Comparison of ENCODE assay signal across 29 cellular contexts in the genomic region with DNA sequence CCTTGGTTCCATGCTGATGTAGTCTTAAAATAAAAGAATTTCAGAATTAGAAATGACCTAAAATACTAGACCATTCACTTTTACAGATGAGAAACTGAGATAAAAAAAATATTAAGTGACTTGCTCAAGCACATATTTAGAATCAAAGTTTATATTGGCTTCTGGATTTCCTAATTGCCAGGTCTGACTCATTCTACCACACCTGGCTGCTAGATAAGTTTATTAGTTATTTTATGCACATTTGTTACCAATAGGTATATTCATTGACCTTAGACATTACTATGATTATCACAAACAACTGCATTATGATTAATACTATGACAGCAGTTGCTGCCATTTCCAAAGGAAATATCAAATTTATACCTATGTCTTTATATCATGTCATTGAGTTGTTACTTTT.
"Had no signal": no experiment of that assay in that cellular context is flagged by ENCODE, and none has a peak within 500 bp of the region (broad histone marks: within the 10 kb centered on the region; RNA-seq: fewer than 3 reads in every experiment).

No MANE protein-coding gene starts in this region.

- H2AFZ ChIP-seq: PC-9 had no signal

- H3K27ac ChIP-seq: brain microvascular endothelial cell, KMS-11, PC-9, RWPE1, WERI-Rb-1 had no signal

- ATAC-seq: activated CD8-positive, alpha-beta memory T cell treated with anti-CD3 and anti-CD28 coated beads, Interleukin-2, amount 10 ng/mL, durations not matched to agents 7 days and 5 days had no signal

- H3K9ac ChIP-seq: KMS-11 had no signal

- H3K36me3 ChIP-seq: brain microvascular endothelial cell, WERI-Rb-1 had no signal

- H3K4me2 ChIP-seq: KMS-11, PC-9 had no signal

- FAIRE-seq: RCC 7860 had no signal

- H3K4me3 ChIP-seq: PC-9 had no signal

- H3K27me3 ChIP-seq: brain microvascular endothelial cell had no signal

- DNase-seq: activated CD4-positive, alpha-beta memory T cell treated with anti-CD3 and anti-CD28 coated beads, Interleukin-2, amount 10 ng/mL, durations not matched to agents 7 days and 5 days; activated CD4-positive, alpha-beta T cell treated with anti-CD3 and anti-CD28 coated beads for 1 hour; activated CD4-positive, alpha-beta T cell treated with anti-CD3 and anti-CD28 coated beads for 48 hours; activated CD4-positive, CD25-positive, alpha-beta regulatory T cell; activated CD8-positive, alpha-beta memory T cell treated with anti-CD3 and anti-CD28 coated beads for 24 hours; activated CD8-positive, alpha-beta memory T cell treated with anti-CD3 and anti-CD28 coated beads, Interleukin-2, amount 10 ng/mL, durations not matched to agents 7 days and 5 days; activated CD8-positive, alpha-beta memory T cell treated with anti-CD3 and anti-CD28 coated beads, Interleukin-2, amount 50 U/mL, for 48 hours; activated effector memory CD4-positive, alpha-beta T cell treated with Interleukin-2 at 50 U/mL for 16 hours; activated naive CD4-positive, alpha-beta T cell treated with anti-CD3 and anti-CD28 coated beads, Interleukin-2, amount 10 ng/mL, durations not matched to agents 7 days and 5 days; activated T-cell treated with anti-CD3 and anti-CD28 coated beads, Interleukin-2, amount 50 U/mL, for 48 hours; amniotic stem cell; aorta; brain microvascular endothelial cell; NCI-H1105; NCI-H187 treated with DMSO at 0.1 percent for 48 hours; NCI-H2171 treated with DMSO at 0.1 percent for 48 hours; NCI-H2227 treated with DMSO at 0.1 percent for 48 hours; NCI-H446; NCI-H510A treated with DMSO at 0.1 percent for 48 hours; PC-9; Right ventricle myocardium superior; SW 1271; T-helper 1 cell; T-helper 2 cell; T-helper 9 cell; WERI-Rb-1 had no signal
